Comparison of ENCODE assay signal across 19 cellular contexts in the genomic region with DNA sequence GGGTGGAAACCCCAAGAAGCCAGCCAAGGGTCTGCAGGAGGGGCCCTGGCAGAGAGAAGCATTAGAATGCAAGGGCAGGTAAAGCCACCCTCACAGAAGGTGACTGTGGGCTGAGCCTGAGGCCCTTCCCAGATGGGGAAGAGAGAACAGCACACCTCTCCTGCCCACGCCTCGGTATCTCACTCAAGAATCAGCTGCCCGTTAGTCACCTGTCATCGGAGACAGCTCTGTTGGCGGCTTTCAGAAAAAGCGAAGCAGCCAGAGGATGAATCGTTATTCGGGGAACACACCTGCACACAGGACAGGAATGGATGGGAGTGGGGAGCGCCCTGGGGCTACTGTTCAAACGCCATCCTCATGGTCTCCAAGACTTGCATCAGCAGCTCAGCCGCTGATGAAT. TPM values are rescaled to one million over a fixed set of nuclear protein-coding genes. Genes with fewer than 3 reads are reported as not detected.
DNase-seq lines count a peak whose midpoint lies in the region; ATAC-seq, FAIRE-seq and TF ChIP-seq lines count a peak whose summit lies in the region.
"Had no signal": no experiment of that assay in that cellular context is flagged by ENCODE, and none has a peak within 500 bp of the region (broad histone marks: within the 10 kb centered on the region; RNA-seq: fewer than 3 reads in every experiment).

No MANE protein-coding gene starts in this region.

- H3K36me3 Mint-ChIP-seq in activated T-helper 17 cell treated with anti-CD3 and anti-CD28 coated beads, Interleukin-2, amount 50 U/mL, for 72 hours (ENCODE audit: low read depth): peaks cover 10% of the 10 kb centered on the region
- no peaks in the 10 kb centered on the region for H3K36me3 Mint-ChIP-seq in natural killer cell treated with Interleukin-12 subunit alpha and Interleukin-12 subunit beta and Interleukin-15 and Interleukin-18, amount 100 ng/mL, for 72 hours
- H3K36me3 Mint-ChIP-seq: WTC11 had no signal

- peak; percentile 78 for ATAC-seq in activated T-helper 17 cell treated with anti-CD3 and anti-CD28 coated beads, Interleukin-2, amount 50 U/mL, for 72 hours (replicated peaks)
- no peak for ATAC-seq in natural killer cell treated with Interleukin-12 subunit alpha and Interleukin-12 subunit beta and Interleukin-15 and Interleukin-18, amount 100 ng/mL, for 72 hours
- ATAC-seq in GM18868 (IDR thresholded peaks at IDR 0.05; ENCODE audit: unreplicated experiment): no peak
- ATAC-seq: WTC11 had no signal

- 65% methylated on average over 11 of the region's 11 CpGs for WGBS in thymus

- no peak overlapping the region for H3K4me3 Mint-ChIP-seq in activated T-helper 17 cell treated with anti-CD3 and anti-CD28 coated beads, Interleukin-2, amount 50 U/mL, for 72 hours
- H3K4me3 Mint-ChIP-seq in natural killer cell treated with Interleukin-12 subunit alpha and Interleukin-12 subunit beta and Interleukin-15 and Interleukin-18, amount 100 ng/mL, for 72 hours: no peak overlapping the region
- H3K4me3 Mint-ChIP-seq: WTC11 had no signal

- peaks cover 70% of the 10 kb centered on the region for H3K4me1 ChIP-seq in thymus (ENCODE audit: control insufficient read depth, insufficient read depth, low read length)
- H3K4me1 ChIP-seq: SJCRH30, tibial artery had no signal

- peaks cover 27% of the 10 kb centered on the region for H3K36me3 ChIP-seq in thymus (ENCODE audit: control insufficient read depth, insufficient read depth)
- H3K36me3 ChIP-seq: SJCRH30, tibial artery had no signal

- no peak for TF ChIP-seq POLR2A in H54 (IDR thresholded peaks at IDR 0.05; ENCODE audit: low read depth, low read length)

- peaks cover 73% of the 10 kb centered on the region for H3K4me1 Mint-ChIP-seq in activated T-helper 17 cell treated with anti-CD3 and anti-CD28 coated beads, Interleukin-2, amount 50 U/mL, for 72 hours
- peaks cover 41 to 74% of the 10 kb centered on the region in 2 donors for H3K4me1 Mint-ChIP-seq in natural killer cell treated with Interleukin-12 subunit alpha and Interleukin-12 subunit beta and Interleukin-15 and Interleukin-18, amount 100 ng/mL, for 72 hours (ENCODE audit: low read depth in 2 of 2)

- peak overlapping the region; percentile 4 for H3K4me3 ChIP-seq in thymus (ENCODE audit: low read length)
- H3K4me3 ChIP-seq: coronary artery, hepatocyte, SJCRH30, tibial artery had no signal

- no peaks in the 10 kb centered on the region for H3K9me3 Mint-ChIP-seq in activated T-helper 17 cell treated with anti-CD3 and anti-CD28 coated beads, Interleukin-2, amount 50 U/mL, for 72 hours
- H3K9me3 Mint-ChIP-seq in natural killer cell treated with Interleukin-12 subunit alpha and Interleukin-12 subunit beta and Interleukin-15 and Interleukin-18, amount 100 ng/mL, for 72 hours: no peaks in the 10 kb centered on the region
- H3K9me3 Mint-ChIP-seq: WTC11 had no signal

- no peaks in the 10 kb centered on the region for H3K9me3 ChIP-seq in thymus (ENCODE audit: control insufficient read depth)
- H3K9me3 ChIP-seq: SJCRH30, tibial artery had no signal

- no peaks in the 10 kb centered on the region for H3K27me3 ChIP-seq in thymus (ENCODE audit: control insufficient read depth, insufficient read depth)

- DNase-seq in activated naive CD4-positive, alpha-beta T cell treated with Interleukin-2 at 50 U/mL for 16 hours: peak; percentile 62
- no peak for DNase-seq in activated naive CD4-positive, alpha-beta T cell (lab: John Stamatoyannopoulos, UW)
- DNase-seq in natural killer cell treated with Interleukin-12 subunit alpha and Interleukin-12 subunit beta and Interleukin-15 and Interleukin-18, amount 100 ng/mL, for 72 hours (ENCODE audit: low spot score): no peak
- no peak for DNase-seq in H54 (ENCODE audit: insufficient read length, low spot score)
- no peak for DNase-seq in DMS114 treated with DMSO at 0.1 percent for 48 hours (lab: John Stamatoyannopoulos, UW; ENCODE audit: unreplicated experiment)
- DNase-seq: anterior cingulate cortex, Calu3, NCI-H2171 treated with DMSO at 0.1 percent for 48 hours, SJCRH30, tibial artery had no signal

- no peak for FAIRE-seq in H54 (lab: Jason Lieb, UNC)

- H3K27ac ChIP-seq in thymus (ENCODE audit: low read depth): peak overlapping the region; percentile 76
- H3K27ac ChIP-seq: coronary artery, hepatocyte, SJCRH30, tibial artery had no signal

- H3K27me3 Mint-ChIP-seq in activated T-helper 17 cell treated with anti-CD3 and anti-CD28 coated beads, Interleukin-2, amount 50 U/mL, for 72 hours: no peaks in the 10 kb centered on the region
- H3K27me3 Mint-ChIP-seq in natural killer cell treated with Interleukin-12 subunit alpha and Interleukin-12 subunit beta and Interleukin-15 and Interleukin-18, amount 100 ng/mL, for 72 hours: no peaks in the 10 kb centered on the region

- peak overlapping the region; percentile 82 for H3K27ac Mint-ChIP-seq in activated T-helper 17 cell treated with anti-CD3 and anti-CD28 coated beads, Interleukin-2, amount 50 U/mL, for 72 hours
- peak overlapping the region; percentile 72 to 85 for H3K27ac Mint-ChIP-seq in natural killer cell treated with Interleukin-12 subunit alpha and Interleukin-12 subunit beta and Interleukin-15 and Interleukin-18, amount 100 ng/mL, for 72 hours
- H3K27ac Mint-ChIP-seq: WTC11 had no signal

RNA-seq across cellular contexts. Expression of gene TMA7B, which starts 21.7 kb away (rescaled TPM):
- 1 to 10 TPM; 4.0 to 4.4 TPM for total RNA-seq in activated T-helper 17 cell treated with anti-CD3 and anti-CD28 coated beads, Interleukin-2, amount 50 U/mL, for 72 hours
- total RNA-seq in natural killer cell treated with Interleukin-12 subunit alpha and Interleukin-12 subunit beta and Interleukin-15 and Interleukin-18, amount 100 ng/mL, for 72 hours: 1 to 10 TPM in 1 of 2 donors, under 1 TPM in 1; 0.86 to 2.8 TPM
- polyA plus RNA-seq in thymus: 3.3 TPM
- total RNA-seq: Calu3, hepatocyte, HT1080, myocyte, pulmonary artery endothelial cell, WTC11 had no signal
- polyA plus RNA-seq: hepatocyte had no signal

RNA-seq across cellular contexts. Expression of gene GRAP2, which starts 37.6 kb away (rescaled TPM):
- total RNA-seq in activated T-helper 17 cell treated with anti-CD3 and anti-CD28 coated beads, Interleukin-2, amount 50 U/mL, for 72 hours: 10 to 100 TPM; 50.7 to 94.2 TPM
- 10 to 100 TPM; 13.2 to 36.4 TPM for total RNA-seq in natural killer cell treated with Interleukin-12 subunit alpha and Interleukin-12 subunit beta and Interleukin-15 and Interleukin-18, amount 100 ng/mL, for 72 hours
- 51.5 TPM for polyA plus RNA-seq in thymus
- total RNA-seq: Calu3, hepatocyte, myocyte, pulmonary artery endothelial cell, SJCRH30 had no signal

RNA-seq across cellular contexts. Expression of gene ENTHD1, which starts 44.9 kb away (rescaled TPM):
- 1 to 10 TPM in 1 of 2 donors, under 1 TPM in 1; 0.58 to 1.2 TPM for total RNA-seq in activated T-helper 17 cell treated with anti-CD3 and anti-CD28 coated beads, Interleukin-2, amount 50 U/mL, for 72 hours
- not detected for total RNA-seq in natural killer cell treated with Interleukin-12 subunit alpha and Interleukin-12 subunit beta and Interleukin-15 and Interleukin-18, amount 100 ng/mL, for 72 hours
- 1.2 TPM for polyA plus RNA-seq in thymus
- total RNA-seq: Calu3, hepatocyte, HT1080, myocyte, pulmonary artery endothelial cell, SJCRH30, WTC11 had no signal
- polyA plus RNA-seq: hepatocyte had no signal

RNA-seq across cellular contexts. Expression of gene FAM83F, which starts 56.2 kb away (rescaled TPM):
- total RNA-seq in activated T-helper 17 cell treated with anti-CD3 and anti-CD28 coated beads, Interleukin-2, amount 50 U/mL, for 72 hours: 1 to 10 TPM in 1 of 2 donors, under 1 TPM in 1; 0.37 to 1.3 TPM
- under 1 TPM in 1 of 2 donors, not detected in 1; 0.39 TPM for total RNA-seq in natural killer cell treated with Interleukin-12 subunit alpha and Interleukin-12 subunit beta and Interleukin-15 and Interleukin-18, amount 100 ng/mL, for 72 hours
- polyA plus RNA-seq in thymus: 2.0 TPM
- total RNA-seq: myocyte, pulmonary artery endothelial cell, SJCRH30 had no signal
